Comparison of ENCODE assay signal across 8 cellular contexts in the genomic region with DNA sequence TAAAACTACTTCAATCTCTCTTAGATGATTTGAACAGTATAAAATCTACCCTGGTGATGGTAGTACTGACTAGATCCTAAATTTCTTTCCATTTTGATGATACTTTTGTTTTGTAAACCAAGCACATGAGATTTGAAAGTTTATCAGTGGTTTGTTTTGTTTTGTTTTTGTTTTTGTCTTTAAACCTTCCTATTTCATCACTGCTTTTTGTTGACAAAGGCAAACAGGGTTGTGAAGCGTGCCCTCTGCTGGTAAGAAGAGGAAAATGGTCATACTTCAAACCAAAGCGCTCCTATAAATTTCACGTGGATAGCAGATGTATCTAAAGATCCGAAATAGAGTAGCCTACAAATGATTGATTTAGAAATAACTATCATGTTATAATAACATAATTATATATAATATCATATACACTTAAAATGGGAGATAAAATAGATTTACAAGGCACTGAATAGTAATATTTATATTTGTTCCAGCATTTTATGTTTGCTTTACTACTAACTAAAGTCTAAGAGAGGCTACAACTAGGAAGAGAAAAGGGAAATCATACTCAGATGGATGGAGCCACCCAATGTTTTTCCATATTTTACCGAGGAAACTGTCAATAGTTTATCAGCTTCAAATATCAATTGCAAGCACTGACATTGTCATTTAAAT.
DNase-seq lines count a peak whose midpoint lies in the region; ATAC-seq and TF ChIP-seq lines count a peak whose summit lies in the region.

No MANE protein-coding gene starts in this region.

- DNase-seq in AG10803 (ENCODE audit: low read depth) (peak; percentile 58), GM06990 (ENCODE audit: extremely low read depth, insufficient read length) (no peak), NCI-H82 (lab: John Stamatoyannopoulos, UW) (peak; percentile 62), colonic mucosa (no peak), myocyte (ENCODE audit: low read depth) (peak; percentile 39)
- DNase-seq in stimulated activated CD4-positive, alpha-beta T cell treated with anti-CD3 and anti-CD28 coated beads, Interleukin-12 subunit alpha, Interleukin-12 subunit beta, amount 100 ng/mL, for 4 hours: no peak

- H3K9me3 ChIP-seq in colonic mucosa: no peaks in the 10 kb centered on the region

- ATAC-seq in HG02763 (IDR thresholded peaks at IDR 0.05; ENCODE audit: unreplicated experiment): peak; percentile 73
- ATAC-seq in activated T-helper 17 cell treated with anti-CD3 and anti-CD28 coated beads, Interleukin-2, amount 50 U/mL, for 72 hours (replicated peaks): no peak

- no peak overlapping the region for H3K4me3 ChIP-seq in AG10803 (ENCODE audit: low read length)
- no peak overlapping the region for H3K4me3 ChIP-seq in GM06990 (replicated peaks; ENCODE audit: low read depth, low read length)
- no peak overlapping the region for H3K4me3 ChIP-seq in colonic mucosa

- H3K27me3 ChIP-seq in GM06990 (replicated peaks; ENCODE audit: control insufficient read depth, insufficient read depth, low read length) (no peaks in the 10 kb centered on the region), colonic mucosa (no peaks in the 10 kb centered on the region)

- H3K9ac ChIP-seq in colonic mucosa (ENCODE audit: low read depth in 2 of 2, low read length in 2 of 2): no peak overlapping the region

- intact Hi-C loops in colonic mucosa (cut with DNase I): no loop called here

- H3K4me1 Mint-ChIP-seq in activated T-helper 17 cell treated with anti-CD3 and anti-CD28 coated beads, Interleukin-2, amount 50 U/mL, for 72 hours: no peaks in the 10 kb centered on the region

- TF ChIP-seq CTCF in AG10803 (conservative IDR thresholded peaks at IDR 0.05; ENCODE audit: low read length) (peak; percentile 83), GM06990 (IDR thresholded peaks at IDR 0.05; ENCODE audit: insufficient read depth, low read length, poor library complexity, severe bottlenecking) (peak; percentile 80), colonic mucosa (IDR thresholded peaks at IDR 0.05) (peak; percentile 50)

- H3K4me1 ChIP-seq in colonic mucosa: no peaks in the 10 kb centered on the region

- no peak overlapping the region for H3K27ac ChIP-seq in colonic mucosa

- no peaks in the 10 kb centered on the region for H3K27me3 Mint-ChIP-seq in activated T-helper 17 cell treated with anti-CD3 and anti-CD28 coated beads, Interleukin-2, amount 50 U/mL, for 72 hours

- H3K36me3 ChIP-seq in GM06990 (ENCODE audit: control insufficient read depth, insufficient read depth, low read length) (no peaks in the 10 kb centered on the region), colonic mucosa (no peaks in the 10 kb centered on the region)

- H3K4me3 Mint-ChIP-seq in activated T-helper 17 cell treated with anti-CD3 and anti-CD28 coated beads, Interleukin-2, amount 50 U/mL, for 72 hours: no peak overlapping the region

- no peaks in the 10 kb centered on the region for H3K36me3 Mint-ChIP-seq in activated T-helper 17 cell treated with anti-CD3 and anti-CD28 coated beads, Interleukin-2, amount 50 U/mL, for 72 hours (ENCODE audit: low read depth)

- H3K9me3 Mint-ChIP-seq in activated T-helper 17 cell treated with anti-CD3 and anti-CD28 coated beads, Interleukin-2, amount 50 U/mL, for 72 hours: no peaks in the 10 kb centered on the region

- H3K27ac Mint-ChIP-seq in activated T-helper 17 cell treated with anti-CD3 and anti-CD28 coated beads, Interleukin-2, amount 50 U/mL, for 72 hours: no peak overlapping the region

Comparison
In these comparisons a context has a peak if more than half of its experiments do, and no peak if none do; other contexts are left out.
1. DNase-seq: peak in AG10803 (single experiment), NCI-H82 (single experiment) and myocyte (single experiment); none in GM06990 (single experiment), colonic mucosa (single experiment) and stimulated activated CD4-positive, alpha-beta T cell treated with anti-CD3 and anti-CD28 coated beads, Interleukin-12 subunit alpha, Interleukin-12 subunit beta, amount 100 ng/mL, for 4 hours (single experiment).
2. Peak in every context shown above with its lines, with median percentiles within 50 percentile points of each other: CTCF ChIP-seq.